ENCODE assay signal across 8 cellular contexts in genomic region chr6:161228911-161229591, GRCh38. TPM values are rescaled to one million over a fixed set of nuclear protein-coding genes. Genes with fewer than 3 reads are reported as not detected.
DNase-seq lines count a peak whose midpoint lies in the region; ATAC-seq, FAIRE-seq and TF ChIP-seq lines count a peak whose summit lies in the region.

No MANE protein-coding gene starts in this region.

- H3K4me3 ChIP-seq in AG04449 (ENCODE audit: low read depth, low read length), result peak overlapping the region; percentile 29

- BruUV-seq in Calu3 (replicated peaks; lab: Mats Ljungman, UMichigan), result no TSS peak

- peaks cover 7% of the 10 kb centered on the region for H3K9me3 Mint-ChIP-seq in mesothelial cell of epicardium
- peaks cover 4% of the 10 kb centered on the region for H3K9me3 Mint-ChIP-seq in Calu3 (ENCODE audit: low read depth, unreplicated experiment)

- ATAC-seq in GM21390 (IDR thresholded peaks at IDR 0.05; ENCODE audit: unreplicated experiment), result peak; percentile 55

- no peak for FAIRE-seq in D721Med (lab: Jason Lieb, UNC)

- H3K27me3 Mint-ChIP-seq in mesothelial cell of epicardium (ENCODE audit: low read depth) (no peaks in the 10 kb centered on the region), Calu3 (ENCODE audit: unreplicated experiment) (no peaks in the 10 kb centered on the region)

- peak; percentile 77 for DNase-seq in AG04449 (ENCODE audit: low read depth, low spot score)
- DNase-seq in MV-4-11 (lab: John Stamatoyannopoulos, UW), result peak; percentile 95
- peak; percentile 71 for DNase-seq in cerebellum (ENCODE audit: low spot score)
- no peak for DNase-seq in mesothelial cell of epicardium (ENCODE audit: low spot score in 2 of 2, unreplicated experiment in 2 of 2)
- DNase-seq in D721Med (ENCODE audit: insufficient read length, low spot score), result no peak
- DNase-seq in activated naive CD4-positive, alpha-beta T cell (lab: John Stamatoyannopoulos, UW), result no peak
- DNase-seq in Calu3, result no peak

- intact Hi-C loops in Calu3 (cut with micrococcal nuclease; ENCODE audit: unreplicated experiment), result no loop called here

- H3K4me1 Mint-ChIP-seq in mesothelial cell of epicardium, result peaks cover 47% of the 10 kb centered on the region
- peaks cover 19% of the 10 kb centered on the region for H3K4me1 Mint-ChIP-seq in Calu3 (ENCODE audit: low read depth, unreplicated experiment)

- H3K36me3 Mint-ChIP-seq in mesothelial cell of epicardium, result peaks cover 5% of the 10 kb centered on the region
- H3K36me3 Mint-ChIP-seq in Calu3 (ENCODE audit: insufficient read depth, unreplicated experiment), result peaks cover 5% of the 10 kb centered on the region

- TF ChIP-seq CTCF in AG04449 (IDR thresholded peaks at IDR 0.05; ENCODE audit: insufficient read depth, low read length, missing control alignments) (no peak), mesothelial cell of epicardium (IDR thresholded peaks at IDR 0.05; ENCODE audit: unreplicated experiment) (no peak), D721Med (IDR thresholded peaks at IDR 0.05; ENCODE audit: insufficient read depth, missing control alignments) (no peak), Calu3 (IDR thresholded peaks at IDR 0.05; ENCODE audit: unreplicated experiment) (no peak)

- POLR2A ChIA-PET in AG04449 (lab: Yijun Ruan, JAX), result interaction anchor here (0.6 to 1.1 kb wide), 4 partner anchors 14 to 1158 kb away, joined by 3 to 5 read pairs (median 4); partner anchors contain the start of gene AGPAT4

- H3K4me3 Mint-ChIP-seq in mesothelial cell of epicardium (peak overlapping the region; percentile 26), Calu3 (ENCODE audit: low read depth, unreplicated experiment) (no peak overlapping the region)

- peak overlapping the region; percentile 85 for H3K27ac Mint-ChIP-seq in mesothelial cell of epicardium
- no peak overlapping the region for H3K27ac Mint-ChIP-seq in Calu3 (ENCODE audit: unreplicated experiment)

- CTCF ChIA-PET in AG04449 (lab: Yijun Ruan, JAX) (interaction anchor here (0.7 to 1.2 kb wide), 3 partner anchors 9 to 14 kb away, joined by 3 to 5 read pairs (median 4); no protein-coding TSS in a partner anchor), Calu3 (lab: Charles Lee) (interaction anchor here (0.6 kb wide), 1 partner anchor 277 kb away, joined by 3 read pairs; no protein-coding TSS in a partner anchor)

RNA-seq across cellular contexts. Expression of gene AGPAT4, which starts 44.8 kb away (rescaled TPM):
- total RNA-seq in cerebellum (78.3 TPM), mesothelial cell of epicardium (21.5 to 23.9 TPM (median 23.7 TPM) in 3 replicates), Calu3 (2022) (8.7 and 11.3 TPM in 2 replicates)

Comparison
In these comparisons a context has a peak if more than half of its experiments do, and no peak if none do; other contexts are left out.
1. DNase-seq: peak in AG04449 (single experiment), MV-4-11 (single experiment) and cerebellum (single experiment); none in mesothelial cell of epicardium (0 of 2), D721Med (single experiment), activated naive CD4-positive, alpha-beta T cell (0 of 4) and Calu3 (single experiment).